In the genomic region with DNA sequence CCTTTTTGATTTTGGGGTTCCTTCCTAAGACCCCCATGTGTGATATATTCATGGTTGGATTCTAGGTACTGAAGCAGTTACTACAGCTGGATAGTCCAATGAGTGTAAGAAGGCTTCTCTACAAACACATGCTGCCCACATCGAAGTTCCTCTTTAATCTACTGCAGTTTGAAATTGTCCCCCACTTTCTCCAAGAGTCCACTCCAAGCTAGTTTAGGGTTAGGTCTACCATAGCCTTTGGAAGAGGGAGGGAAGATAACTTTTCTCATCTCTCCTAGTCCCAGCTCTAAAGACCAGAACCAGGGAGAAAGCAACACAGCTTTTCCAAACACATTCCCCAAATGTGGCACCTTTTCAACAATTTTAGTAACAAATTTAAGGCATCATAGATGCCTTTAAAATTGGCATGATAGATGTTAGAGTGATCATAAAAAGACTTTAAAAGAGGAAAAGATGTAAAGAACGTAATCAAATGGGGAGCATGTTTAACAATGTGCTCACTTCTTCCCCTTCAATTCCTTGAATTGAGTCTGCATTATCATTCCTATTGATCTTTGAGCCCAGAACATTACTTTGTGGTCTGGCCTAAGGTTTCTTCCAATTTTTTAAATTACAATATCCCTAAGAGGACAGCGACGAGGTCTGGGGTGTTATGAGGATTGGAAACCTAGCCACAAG, we compare ENCODE assay signal across 8 cellular contexts.
A peak's percentile ranks its signal among the peaks of the same experiment; 100 is the strongest.
DNase-seq lines count a peak whose midpoint lies in the region; ATAC-seq and TF ChIP-seq lines count a peak whose summit lies in the region.

No MANE protein-coding gene starts in this region.

- H3K9me3 ChIP-seq in RWPE2 (ENCODE audit: severe bottlenecking) = no peaks in the 10 kb centered on the region

- DNase-seq in RWPE2 (ENCODE audit: low spot score) (no peak), epithelial cell of esophagus (ENCODE audit: low read depth) (no peak), retinal pigment epithelial cell (ENCODE audit: low read depth) (no peak), T-helper 9 cell (no peak), SIG-M5 (lab: John Stamatoyannopoulos, UW) (no peak), cortex of kidney (lab: John Stamatoyannopoulos, UW) (no peak)
- DNase-seq in activated CD8-positive, alpha-beta memory T cell treated with anti-CD3 and anti-CD28 coated beads for 24 hours = no peak

- peak overlapping the region; percentile 99 for H3K4me3 ChIP-seq in GM08714 (ENCODE audit: low read length)
- H3K4me3 ChIP-seq in RWPE2 (ENCODE audit: severe bottlenecking) = peak overlapping the region; percentile 57
- peak overlapping the region; percentile 84 for H3K4me3 ChIP-seq in epithelial cell of esophagus (ENCODE audit: low read length)
- H3K4me3 ChIP-seq in retinal pigment epithelial cell (ENCODE audit: low read length) = peak overlapping the region; percentile 92

- no peak for ATAC-seq in RWPE2 (ENCODE audit: low read depth)

- TF ChIP-seq CTCF in RWPE2 (IDR thresholded peaks at IDR 0.05; ENCODE audit: poor library complexity, severe bottlenecking) (no peak), epithelial cell of esophagus (IDR thresholded peaks at IDR 0.05; ENCODE audit: insufficient read depth, low read depth, low read length, missing control alignments) (no peak), retinal pigment epithelial cell (conservative IDR thresholded peaks at IDR 0.05; ENCODE audit: low read depth, low read length) (no peak)

- peaks cover 21% of the 10 kb centered on the region for H3K36me3 ChIP-seq in RWPE2 (ENCODE audit: low read depth)

- peak overlapping the region; percentile 84 for H3K27ac ChIP-seq in RWPE2 (ENCODE audit: poor library complexity, severe bottlenecking)

- no peaks in the 10 kb centered on the region for H3K27me3 ChIP-seq in RWPE2 (ENCODE audit: insufficient read depth, poor library complexity, severe bottlenecking)

- H3K4me1 ChIP-seq in RWPE2 (ENCODE audit: insufficient read depth, poor library complexity, severe bottlenecking) = peaks cover 3% of the 10 kb centered on the region
